In the genomic region with DNA sequence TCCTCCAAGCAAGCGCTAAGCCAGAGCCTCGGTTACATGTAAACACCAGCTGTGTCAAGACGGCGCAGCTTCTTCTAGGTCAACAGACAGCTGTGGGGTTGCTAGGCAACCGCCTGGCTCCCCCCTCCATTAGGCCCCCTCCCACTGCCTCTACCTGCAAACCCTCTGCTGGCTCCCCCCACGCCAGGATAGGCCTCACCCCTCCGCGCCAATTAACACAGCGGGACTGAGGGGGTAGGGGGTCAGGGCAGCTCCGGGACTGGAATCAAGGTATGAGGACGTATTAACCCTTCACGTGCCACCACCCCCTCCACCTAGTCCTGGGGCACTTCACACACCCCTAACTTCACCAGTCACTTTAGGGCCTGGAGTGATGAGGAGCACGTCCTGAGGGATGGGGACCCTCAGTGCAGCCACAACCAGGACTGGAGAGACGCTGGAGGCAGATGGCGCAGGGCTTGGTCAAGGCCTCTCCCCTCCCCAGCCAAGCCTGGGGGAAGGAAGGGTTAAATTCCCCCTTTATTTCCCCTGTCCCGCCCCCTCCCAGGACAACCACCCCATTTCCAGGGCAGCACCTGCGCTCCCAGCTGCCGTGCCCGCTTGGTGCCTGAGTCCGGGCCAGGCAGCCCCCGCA, we compare ENCODE assay signal across 1 cellular context.
A peak's percentile ranks its signal among the peaks of the same experiment; 100 is the strongest.
TF ChIP-seq lines count a peak whose summit lies in the region.

No MANE protein-coding gene starts in this region.

TF ChIP-seq in K562, 482 proteins besides CTCF, POLR2A, EP300 and RAD21 (continued from another document and continues in another):
- TF ChIP-seq CLOCK (CRISPR knock-in tag; IDR thresholded peaks at IDR 0.05; ENCODE audit: borderline replicate concordance) (no peak), ETS2 (tag; IDR thresholded peaks at IDR 0.05; ENCODE audit: borderline replicate concordance, poor library complexity, severe bottlenecking) (no peak), SNIP1 (IDR thresholded peaks at IDR 0.05; ENCODE audit: low read depth) (no peak), HDAC6 (IDR thresholded peaks at IDR 0.05; ENCODE audit: low read depth, low read length) (no peak), NFE2 (IDR thresholded peaks at IDR 0.05; ENCODE audit: low read depth) (no peak), ARID2 (IDR thresholded peaks at IDR 0.05) (no peak), ZNF280A (IDR thresholded peaks at IDR 0.05; ENCODE audit: low read depth, partially characterized antibody) (no peak), ZNF384 (IDR thresholded peaks at IDR 0.05; ENCODE audit: low read depth, low read length) (no peak), TFAM (CRISPR knock-in tag; conservative IDR thresholded peaks at IDR 0.05) (no peak), ZNF551 (CRISPR knock-in tag; IDR thresholded peaks at IDR 0.05) (no peak), NFIC (IDR thresholded peaks at IDR 0.05) (no peak), ZNF274 (IDR thresholded peaks at IDR 0.05; ENCODE audit: borderline replicate concordance, low read depth, low read length) (no peak), ZNF146 (CRISPR knock-in tag; IDR thresholded peaks at IDR 0.05; ENCODE audit: unreplicated experiment) (no peak), FOXM1 (IDR thresholded peaks at IDR 0.05; ENCODE audit: low read depth) (peak; percentile 49; the same call in 1 of the 2 replicates), FOXM1 (CRISPR knock-in tag; IDR thresholded peaks at IDR 0.05; ENCODE audit: low read depth) (no peak), BRCA1 (IDR thresholded peaks at IDR 0.05) (no peak), BRCA1 (CRISPR knock-in tag; IDR thresholded peaks at IDR 0.05) (no peak; the same call in 1 of the 2 replicates), JUN (IDR thresholded peaks at IDR 0.05; ENCODE audit: borderline replicate concordance, low read depth, low read length) (peak; percentile 4; the same call in 1 of the 2 replicates), JUN (CRISPR knock-in tag; IDR thresholded peaks at IDR 0.05; ENCODE audit: borderline replicate concordance) (no peak), SP1 (CRISPR knock-in tag; IDR thresholded peaks at IDR 0.05) (no peak; the same call in 1 of the 2 replicates), SETDB1 (IDR thresholded peaks at IDR 0.05; ENCODE audit: low read length) (no peak), SNRNP70 (optimal IDR thresholded peaks at IDR 0.05; ENCODE audit: low read depth, low read length) (no peak), KDM1A (IDR thresholded peaks at IDR 0.05) (no peak), ZNF184 (CRISPR knock-in tag; IDR thresholded peaks at IDR 0.05) (no peak), MEF2A (IDR thresholded peaks at IDR 0.05; ENCODE audit: control insufficient read depth, low read depth, low read length) (no peak), ZNF324 (CRISPR knock-in tag; IDR thresholded peaks at IDR 0.05) (no peak), POLR2G (IDR thresholded peaks at IDR 0.05; ENCODE audit: low read depth, low read length) (0 out of 2 replicates have a peak, but pooled peaks have one; percentile 39), BCL6 (CRISPR knock-in tag; IDR thresholded peaks at IDR 0.05) (no peak), ELF1 (tag; IDR thresholded peaks at IDR 0.05) (no peak), TSC22D4 (tag; IDR thresholded peaks at IDR 0.05) (no peak), USF1 (CRISPR knock-in tag; IDR thresholded peaks at IDR 0.05) (no peak; the same call in 1 of the 2 replicates), RNF219 (CRISPR knock-in tag; IDR thresholded peaks at IDR 0.05) (no peak), ZNF280B (CRISPR knock-in tag; IDR thresholded peaks at IDR 0.05) (no peak), THAP7 (CRISPR knock-in tag; IDR thresholded peaks at IDR 0.05) (no peak), GTF2F1 (IDR thresholded peaks at IDR 0.05; ENCODE audit: low read depth, low read length) (no peak), FOXK2 (conservative IDR thresholded peaks at IDR 0.05 in 1 of 2, IDR thresholded peaks at IDR 0.05 in 1 of 2; ENCODE audit: low read depth in 2 of 2) (peak; percentile 97 to 98), FOXA1 (IDR thresholded peaks at IDR 0.05; ENCODE audit: borderline replicate concordance) (no peak), NR2C2 (CRISPR knock-in tag; IDR thresholded peaks at IDR 0.05) (no peak), NR2C2 (tag; IDR thresholded peaks at IDR 0.05) (no peak), SMARCC2 (IDR thresholded peaks at IDR 0.05; ENCODE audit: low read depth) (no peak), ZFX (CRISPR knock-in tag; IDR thresholded peaks at IDR 0.05) (0 out of 2 replicates have a peak, but pooled peaks have one; percentile 9), ZNF217 (CRISPR knock-in tag; IDR thresholded peaks at IDR 0.05) (no peak), TEAD2 (tag; IDR thresholded peaks at IDR 0.05) (no peak)
- TF ChIP-seq, protein P1, sequence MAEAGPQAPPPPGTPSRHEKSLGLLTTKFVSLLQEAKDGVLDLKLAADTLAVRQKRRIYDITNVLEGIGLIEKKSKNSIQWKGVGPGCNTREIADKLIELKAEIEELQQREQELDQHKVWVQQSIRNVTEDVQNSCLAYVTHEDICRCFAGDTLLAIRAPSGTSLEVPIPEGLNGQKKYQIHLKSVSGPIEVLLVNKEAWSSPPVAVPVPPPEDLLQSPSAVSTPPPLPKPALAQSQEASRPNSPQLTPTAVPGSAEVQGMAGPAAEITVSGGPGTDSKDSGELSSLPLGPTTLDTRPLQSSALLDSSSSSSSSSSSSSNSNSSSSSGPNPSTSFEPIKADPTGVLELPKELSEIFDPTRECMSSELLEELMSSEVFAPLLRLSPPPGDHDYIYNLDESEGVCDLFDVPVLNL (CRISPR knock-in tag; IDR thresholded peaks at IDR 0.05; ENCODE audit: low read depth): no peak
- TF ChIP-seq, protein P2, sequence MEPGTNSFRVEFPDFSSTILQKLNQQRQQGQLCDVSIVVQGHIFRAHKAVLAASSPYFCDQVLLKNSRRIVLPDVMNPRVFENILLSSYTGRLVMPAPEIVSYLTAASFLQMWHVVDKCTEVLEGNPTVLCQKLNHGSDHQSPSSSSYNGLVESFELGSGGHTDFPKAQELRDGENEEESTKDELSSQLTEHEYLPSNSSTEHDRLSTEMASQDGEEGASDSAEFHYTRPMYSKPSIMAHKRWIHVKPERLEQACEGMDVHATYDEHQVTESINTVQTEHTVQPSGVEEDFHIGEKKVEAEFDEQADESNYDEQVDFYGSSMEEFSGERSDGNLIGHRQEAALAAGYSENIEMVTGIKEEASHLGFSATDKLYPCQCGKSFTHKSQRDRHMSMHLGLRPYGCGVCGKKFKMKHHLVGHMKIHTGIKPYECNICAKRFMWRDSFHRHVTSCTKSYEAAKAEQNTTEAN (CRISPR knock-in tag; IDR thresholded peaks at IDR 0.05): no peak
- TF ChIP-seq, protein P3, sequence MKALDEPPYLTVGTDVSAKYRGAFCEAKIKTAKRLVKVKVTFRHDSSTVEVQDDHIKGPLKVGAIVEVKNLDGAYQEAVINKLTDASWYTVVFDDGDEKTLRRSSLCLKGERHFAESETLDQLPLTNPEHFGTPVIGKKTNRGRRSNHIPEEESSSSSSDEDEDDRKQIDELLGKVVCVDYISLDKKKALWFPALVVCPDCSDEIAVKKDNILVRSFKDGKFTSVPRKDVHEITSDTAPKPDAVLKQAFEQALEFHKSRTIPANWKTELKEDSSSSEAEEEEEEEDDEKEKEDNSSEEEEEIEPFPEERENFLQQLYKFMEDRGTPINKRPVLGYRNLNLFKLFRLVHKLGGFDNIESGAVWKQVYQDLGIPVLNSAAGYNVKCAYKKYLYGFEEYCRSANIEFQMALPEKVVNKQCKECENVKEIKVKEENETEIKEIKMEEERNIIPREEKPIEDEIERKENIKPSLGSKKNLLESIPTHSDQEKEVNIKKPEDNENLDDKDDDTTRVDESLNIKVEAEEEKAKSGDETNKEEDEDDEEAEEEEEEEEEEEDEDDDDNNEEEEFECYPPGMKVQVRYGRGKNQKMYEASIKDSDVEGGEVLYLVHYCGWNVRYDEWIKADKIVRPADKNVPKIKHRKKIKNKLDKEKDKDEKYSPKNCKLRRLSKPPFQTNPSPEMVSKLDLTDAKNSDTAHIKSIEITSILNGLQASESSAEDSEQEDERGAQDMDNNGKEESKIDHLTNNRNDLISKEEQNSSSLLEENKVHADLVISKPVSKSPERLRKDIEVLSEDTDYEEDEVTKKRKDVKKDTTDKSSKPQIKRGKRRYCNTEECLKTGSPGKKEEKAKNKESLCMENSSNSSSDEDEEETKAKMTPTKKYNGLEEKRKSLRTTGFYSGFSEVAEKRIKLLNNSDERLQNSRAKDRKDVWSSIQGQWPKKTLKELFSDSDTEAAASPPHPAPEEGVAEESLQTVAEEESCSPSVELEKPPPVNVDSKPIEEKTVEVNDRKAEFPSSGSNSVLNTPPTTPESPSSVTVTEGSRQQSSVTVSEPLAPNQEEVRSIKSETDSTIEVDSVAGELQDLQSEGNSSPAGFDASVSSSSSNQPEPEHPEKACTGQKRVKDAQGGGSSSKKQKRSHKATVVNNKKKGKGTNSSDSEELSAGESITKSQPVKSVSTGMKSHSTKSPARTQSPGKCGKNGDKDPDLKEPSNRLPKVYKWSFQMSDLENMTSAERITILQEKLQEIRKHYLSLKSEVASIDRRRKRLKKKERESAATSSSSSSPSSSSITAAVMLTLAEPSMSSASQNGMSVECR (CRISPR knock-in tag; IDR thresholded peaks at IDR 0.05): peak; percentile 98; the same call in 1 of the 2 replicates
- TF ChIP-seq, protein P4, sequence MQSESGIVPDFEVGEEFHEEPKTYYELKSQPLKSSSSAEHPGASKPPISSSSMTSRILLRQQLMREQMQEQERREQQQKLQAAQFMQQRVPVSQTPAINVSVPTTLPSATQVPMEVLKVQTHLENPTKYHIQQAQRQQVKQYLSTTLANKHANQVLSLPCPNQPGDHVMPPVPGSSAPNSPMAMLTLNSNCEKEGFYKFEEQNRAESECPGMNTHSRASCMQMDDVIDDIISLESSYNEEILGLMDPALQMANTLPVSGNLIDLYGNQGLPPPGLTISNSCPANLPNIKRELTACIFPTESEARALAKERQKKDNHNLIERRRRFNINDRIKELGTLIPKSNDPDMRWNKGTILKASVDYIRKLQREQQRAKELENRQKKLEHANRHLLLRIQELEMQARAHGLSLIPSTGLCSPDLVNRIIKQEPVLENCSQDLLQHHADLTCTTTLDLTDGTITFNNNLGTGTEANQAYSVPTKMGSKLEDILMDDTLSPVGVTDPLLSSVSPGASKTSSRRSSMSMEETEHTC (IDR thresholded peaks at IDR 0.05): no peak
